ENCODE assay signal across 8 cellular contexts in the genomic region with DNA sequence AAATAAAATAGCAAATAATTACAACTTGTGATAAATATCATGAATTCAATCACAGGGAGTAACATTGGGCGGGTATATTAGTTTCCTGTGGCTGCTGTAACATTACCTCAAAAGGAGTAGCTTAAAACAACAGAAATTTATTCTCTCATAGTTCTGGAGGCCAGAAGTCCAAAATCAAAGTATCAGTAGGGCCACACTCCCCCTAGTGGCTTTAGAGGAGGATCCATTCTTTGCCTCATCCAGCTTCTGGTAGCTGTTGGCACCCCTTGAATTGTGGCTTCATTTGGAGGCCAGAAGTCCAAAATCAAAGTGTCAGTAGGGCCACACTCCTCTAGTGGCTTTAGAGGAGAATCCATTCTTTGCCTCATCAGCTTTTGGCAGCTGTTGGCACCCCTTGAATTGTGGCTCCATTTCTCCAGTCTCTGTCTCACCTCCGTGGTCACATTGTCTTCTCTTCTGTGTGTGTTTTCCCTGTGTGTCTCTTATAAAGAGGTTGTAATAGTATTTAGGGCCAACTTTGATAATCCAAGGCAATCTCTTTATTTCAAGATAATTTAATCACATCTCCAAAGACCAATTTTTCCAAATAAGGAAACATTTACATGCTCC. TPM values are rescaled to one million over a fixed set of nuclear protein-coding genes. Genes with fewer than 3 reads are reported as not detected.
A peak's percentile ranks its signal among the peaks of the same experiment; 100 is the strongest.
DNase-seq lines count a peak whose midpoint lies in the region; ATAC-seq and TF ChIP-seq lines count a peak whose summit lies in the region.

No MANE protein-coding gene starts in this region.

- no peaks in the 10 kb centered on the region for H3K9me3 ChIP-seq in CD4-positive, CD25-positive, alpha-beta regulatory T cell (ENCODE audit: control insufficient read depth in 2 of 2, low read length in 2 of 2)
- H3K9me3 ChIP-seq in T-helper 17 cell (ENCODE audit: control insufficient read depth, low read length, poor library complexity, severe bottlenecking): no peaks in the 10 kb centered on the region

- H3K27ac ChIP-seq in CD4-positive, CD25-positive, alpha-beta regulatory T cell (ENCODE audit: insufficient read depth, low read length, poor library complexity, severe bottlenecking): no peak overlapping the region

- TF ChIP-seq CTCF in glutamatergic neuron (IDR thresholded peaks at IDR 0.05; ENCODE audit: partially characterized antibody, unreplicated experiment): peak; percentile 73

- DNase-seq in CD4-positive, CD25-positive, alpha-beta regulatory T cell: peak; percentile 3 to 45 (median 10)
- DNase-seq in SK-MEL-5 (ENCODE audit: low read depth, low spot score) (peak; percentile 69), glutamatergic neuron (no peak), T-helper 17 cell (no peak), DMS153 (lab: John Stamatoyannopoulos, UW) (no peak)

- H3K27ac Mint-ChIP-seq in CD4-positive, CD25-positive, alpha-beta regulatory T cell: no peak overlapping the region
- H3K27ac Mint-ChIP-seq in glutamatergic neuron (ENCODE audit: unreplicated experiment) (no peak overlapping the region), T-helper 17 cell (no peak overlapping the region)

- no peak for ATAC-seq in CD4-positive, CD25-positive, alpha-beta regulatory T cell (ENCODE audit: low read depth in 2 of 2)
- ATAC-seq in GM18867 (IDR thresholded peaks at IDR 0.05; ENCODE audit: unreplicated experiment): peak; percentile 30
- ATAC-seq in HG03378 (IDR thresholded peaks at IDR 0.05; ENCODE audit: unreplicated experiment): no peak
- ATAC-seq in T-helper 17 cell: no peak
- ATAC-seq in GM19452 (IDR thresholded peaks at IDR 0.05; ENCODE audit: unreplicated experiment): no peak

- in situ Hi-C loops in SK-MEL-5 (cut with HindIII; ENCODE audit: low pct_unique_long_range_greater_than_20kb, low sequenced_read_pairs): no loop called here

- peaks cover 12% of the 10 kb centered on the region for H3K27me3 Mint-ChIP-seq in CD4-positive, CD25-positive, alpha-beta regulatory T cell
- H3K27me3 Mint-ChIP-seq in glutamatergic neuron (ENCODE audit: unreplicated experiment): peaks cover 3% of the 10 kb centered on the region
- H3K27me3 Mint-ChIP-seq in T-helper 17 cell: peaks cover 8% of the 10 kb centered on the region

- H3K27me3 ChIP-seq in CD4-positive, CD25-positive, alpha-beta regulatory T cell (ENCODE audit: control insufficient read depth, insufficient read depth, low read length): no peaks in the 10 kb centered on the region

- no peaks in the 10 kb centered on the region for H3K9me3 Mint-ChIP-seq in CD4-positive, CD25-positive, alpha-beta regulatory T cell
- H3K9me3 Mint-ChIP-seq in glutamatergic neuron (ENCODE audit: unreplicated experiment): peaks cover 2% of the 10 kb centered on the region

- no peak overlapping the region for H3K4me3 ChIP-seq in CD4-positive, CD25-positive, alpha-beta regulatory T cell (ENCODE audit: low read depth, low read length)

- H3K4me1 Mint-ChIP-seq in CD4-positive, CD25-positive, alpha-beta regulatory T cell: peaks cover 0 to 10% (median 6%) of the 10 kb centered on the region in 4 donors
- H3K4me1 Mint-ChIP-seq in glutamatergic neuron (ENCODE audit: low read depth, unreplicated experiment) (peaks cover 6% of the 10 kb centered on the region), T-helper 17 cell (peaks cover 4% of the 10 kb centered on the region)

- no peak overlapping the region for H3K4me3 Mint-ChIP-seq in CD4-positive, CD25-positive, alpha-beta regulatory T cell
- H3K4me3 Mint-ChIP-seq in glutamatergic neuron (ENCODE audit: unreplicated experiment): no peak overlapping the region
- H3K4me3 Mint-ChIP-seq in T-helper 17 cell: no peak overlapping the region

- no peaks in the 10 kb centered on the region for H3K36me3 Mint-ChIP-seq in CD4-positive, CD25-positive, alpha-beta regulatory T cell
- H3K36me3 Mint-ChIP-seq in glutamatergic neuron (ENCODE audit: unreplicated experiment) (no peaks in the 10 kb centered on the region), T-helper 17 cell (ENCODE audit: low read depth) (no peaks in the 10 kb centered on the region)

- H3K4me1 ChIP-seq in CD4-positive, CD25-positive, alpha-beta regulatory T cell (ENCODE audit: control insufficient read depth, insufficient read depth, low read length, poor library complexity, severe bottlenecking): peaks cover 5% of the 10 kb centered on the region

- no peaks in the 10 kb centered on the region for H3K36me3 ChIP-seq in CD4-positive, CD25-positive, alpha-beta regulatory T cell (ENCODE audit: control insufficient read depth, insufficient read depth, low read length)

RNA-seq across cellular contexts. Expression of a gene that starts 3.1 kb away (rescaled TPM):
- total RNA-seq in CD4-positive, CD25-positive, alpha-beta regulatory T cell: 0.32 TPM
- under 1 TPM; 0.10 to 0.56 (median 0.31) TPM for polyA plus RNA-seq in CD4-positive, CD25-positive, alpha-beta regulatory T cell
- total RNA-seq in SK-MEL-5 (2014; rRNA removed; shearing (Covaris generic)): 5.5 and 5.7 TPM in 2 replicates
- 3.4 TPM in 2 replicates for polyA plus RNA-seq in SK-MEL-5 (2015; cell fraction: cytosol; rRNA removed)
- 3.3 and 3.9 TPM in 2 replicates for polyA plus RNA-seq in SK-MEL-5 (2015; cell fraction: nucleus; rRNA removed)
- total RNA-seq in glutamatergic neuron (ENCODE audit: unreplicated experiment): 8.4 TPM
- total RNA-seq in T-helper 17 cell: under 1 TPM; 0.39 to 0.47 TPM

Comparison
In these comparisons a context has a peak if more than half of its experiments do, and no peak if none do; other contexts are left out.
1. DNase-seq: peak in CD4-positive, CD25-positive, alpha-beta regulatory T cell (3 of 3) and SK-MEL-5 (single experiment); none in glutamatergic neuron (single experiment), T-helper 17 cell (0 of 3) and DMS153 (single experiment).